In the genomic region with DNA sequence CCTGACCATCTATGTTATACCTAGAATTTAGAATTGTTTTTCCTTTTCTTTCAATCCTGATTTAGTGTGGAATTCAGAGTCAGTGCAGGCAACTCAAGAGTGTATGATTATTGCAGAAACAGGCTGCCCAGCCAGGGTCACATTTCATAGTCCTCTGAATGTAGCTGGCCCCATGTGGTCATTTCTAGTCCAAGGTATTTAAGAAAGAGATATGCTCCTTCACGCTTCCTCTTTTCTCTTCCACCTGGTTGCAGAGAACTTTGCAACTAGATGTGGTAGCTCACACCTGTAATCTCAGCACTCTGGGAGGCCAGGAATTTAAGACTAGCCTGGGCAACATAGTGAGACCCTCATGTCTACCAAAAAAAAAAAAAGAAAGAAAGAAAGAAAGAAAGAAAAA, we compare ENCODE assay signal across 25 cellular contexts. TPM values are rescaled to one million over a fixed set of nuclear protein-coding genes. Genes with fewer than 3 reads are reported as not detected.
DNase-seq lines count a peak whose midpoint lies in the region; ATAC-seq, FAIRE-seq and TF ChIP-seq lines count a peak whose summit lies in the region.
"Had no signal": no experiment of that assay in that cellular context is flagged by ENCODE, and none has a peak within 500 bp of the region (broad histone marks: within the 10 kb centered on the region; RNA-seq: fewer than 3 reads in every experiment).

No MANE protein-coding gene starts in this region.

- no TSS peak for BruUV-seq in GM12878 (replicated peaks; lab: Mats Ljungman, UMichigan)

- intact Hi-C loops in GM12878 (cut with micrococcal nuclease; ENCODE audit: unreplicated experiment), result loop anchor here (10.0 kb wide), 2 partner anchors 201 to 301 kb away; a partner anchor contains a TSS

- H3K27me3 ChIP-seq in GM12878 (replicated peaks in 1 of 2; ENCODE audit: control insufficient read depth in 2 of 2, insufficient read depth in 2 of 2, low read length in 1 of 2) (no peaks in the 10 kb centered on the region), endodermal cell (ENCODE audit: control insufficient read depth, insufficient read depth, low read length, poor library complexity, severe bottlenecking) (no peaks in the 10 kb centered on the region)
- H3K27me3 ChIP-seq: BE2C; BLaER1 treated with 17β-estradiol and CSF1 and Interleukin-3, amounts not matched to agents 10 nM and 100 nM had no signal

- TF ChIP-seq EP300 in GM12878 (IDR thresholded peaks at IDR 0.05; ENCODE audit: borderline replicate concordance in 1 of 2, control insufficient read depth in 1 of 2, low read depth in 2 of 2, low read length in 2 of 2), result no peak

- H3K4me1 ChIP-seq in GM12878 (ENCODE audit: control insufficient read depth, insufficient read depth, low read length) (peaks cover 64% of the 10 kb centered on the region), endodermal cell (ENCODE audit: control insufficient read depth, insufficient read depth, low read length) (no peaks in the 10 kb centered on the region)
- H3K4me1 ChIP-seq: A549, BE2C had no signal

- H3K4me1 Mint-ChIP-seq in endodermal cell, result peaks cover 5% of the 10 kb centered on the region

- no peak for TF ChIP-seq CTCF in GM12878 (IDR thresholded peaks at IDR 0.05 in 2 of 3, conservative IDR thresholded peaks at IDR 0.05 in 1 of 3; ENCODE audit: control insufficient read depth in 2 of 3, extremely low read depth in 1 of 3, insufficient read depth in 1 of 3, low read depth in 3 of 3, low read length in 3 of 3)
- TF ChIP-seq CTCF in endodermal cell (conservative IDR thresholded peaks at IDR 0.05), result no peak

- TF ChIP-seq RAD21 in GM12878 (IDR thresholded peaks at IDR 0.05; ENCODE audit: insufficient read depth, low read depth, low read length), result no peak

- no peak for FAIRE-seq in GM12891 (lab: Jason Lieb, UNC)
- no peak for FAIRE-seq in GM12878 (lab: Jason Lieb, UNC)
- FAIRE-seq: A549, D721Med, GM19239, H1 had no signal

- CTCF ChIA-PET in GM12878 (lab: Yijun Ruan, JAX), result interaction anchor here (1.1 to 2.6 kb wide), 5 partner anchors 11 to 215 kb away, joined by 4 to 9 read pairs (median 4); no protein-coding TSS in a partner anchor

- no peak for DNase-seq in GM12891 (ENCODE audit: insufficient read length, low spot score)
- DNase-seq in GM12878 (ENCODE audit: low read depth, low spot score), result no peak
- DNase-seq in endodermal cell, result peak; percentile 7
- DNase-seq in NCI-H1436 (lab: John Stamatoyannopoulos, UW), result no peak
- DNase-seq: 8988T; ACHN; AML-193; BE2C; CD4-positive, alpha-beta T cell; CD8-positive, alpha-beta memory T cell; DMS 273 treated with DMSO at 0.1 percent for 48 hours; DMS79; EL; GDM1; GM23248; H7; HCEC 1CT had no signal

- H2AFZ ChIP-seq in GM12878 (ENCODE audit: control insufficient read depth, low read depth, low read length), result no peak overlapping the region
- H2AFZ ChIP-seq: GM23248 had no signal

- peak; percentile 25 for ATAC-seq in GM12878
- ATAC-seq in HG03045 (IDR thresholded peaks at IDR 0.05; ENCODE audit: unreplicated experiment), result no peak
- ATAC-seq in HG03469 (IDR thresholded peaks at IDR 0.05; ENCODE audit: unreplicated experiment), result no peak
- ATAC-seq: A549 had no signal

- H3K79me2 ChIP-seq in GM12878 (ENCODE audit: control insufficient read depth, insufficient read depth, low read length), result no peaks in the 10 kb centered on the region

- H3K36me3 Mint-ChIP-seq in endodermal cell (ENCODE audit: low read depth), result no peaks in the 10 kb centered on the region
- H3K36me3 Mint-ChIP-seq: CD14-positive monocyte; CD8-positive, alpha-beta memory T cell had no signal

- H3K27ac ChIP-seq in GM12878 (ENCODE audit: control insufficient read depth, insufficient read depth) (no peak overlapping the region), endodermal cell (ENCODE audit: low read depth, low read length) (no peak overlapping the region)
- H3K27ac ChIP-seq: A549; BLaER1 treated with 17β-estradiol and CSF1 and Interleukin-3, amounts not matched to agents 10 nM and 100 nM; GM23248 had no signal

- H3K9me3 Mint-ChIP-seq in endodermal cell, result no peaks in the 10 kb centered on the region
- H3K9me3 Mint-ChIP-seq: CD4-positive, alpha-beta T cell; CD8-positive, alpha-beta memory T cell had no signal

- H3K9me3 ChIP-seq in GM12878 (replicated peaks; ENCODE audit: control insufficient read depth, insufficient read depth, low read length) (no peaks in the 10 kb centered on the region; the same call in 2 of the 3 replicates), endodermal cell (ENCODE audit: control insufficient read depth, low read length) (no peaks in the 10 kb centered on the region)
- H3K9me3 ChIP-seq: A549, BE2C had no signal

- no peak overlapping the region for H3K27ac Mint-ChIP-seq in endodermal cell
- H3K27ac Mint-ChIP-seq: CD14-positive monocyte; CD4-positive, alpha-beta T cell; CD8-positive, alpha-beta memory T cell had no signal

- H3K4me3 ChIP-seq in GM12878 (no peak overlapping the region), endodermal cell (ENCODE audit: low read length) (no peak overlapping the region)
- H3K4me3 ChIP-seq: A549; BLaER1 treated with 17β-estradiol and CSF1 and Interleukin-3, amounts not matched to agents 10 nM and 100 nM; GM23248 had no signal

- H3K4me3 Mint-ChIP-seq in endodermal cell, result no peak overlapping the region
- H3K4me3 Mint-ChIP-seq: CD14-positive monocyte; CD4-positive, alpha-beta T cell; CD8-positive, alpha-beta memory T cell had no signal

- H4K20me1 ChIP-seq in GM12878 (ENCODE audit: control insufficient read depth, insufficient read depth), result no peaks in the 10 kb centered on the region
- H4K20me1 ChIP-seq: BLaER1 treated with 17β-estradiol and CSF1 and Interleukin-3, amounts not matched to agents 10 nM and 100 nM had no signal

- no peaks in the 10 kb centered on the region for H3K36me3 ChIP-seq in GM12878 (ENCODE audit: control insufficient read depth in 2 of 2, insufficient read depth in 2 of 2, low read length in 1 of 2)
- H3K36me3 ChIP-seq in endodermal cell (ENCODE audit: control insufficient read depth, insufficient read depth, low read length), result no peaks in the 10 kb centered on the region
- H3K36me3 ChIP-seq: BE2C; BLaER1 treated with 17β-estradiol and CSF1 and Interleukin-3, amounts not matched to agents 10 nM and 100 nM had no signal

- H3K27me3 Mint-ChIP-seq in endodermal cell (ENCODE audit: insufficient read depth), result peaks cover 3% of the 10 kb centered on the region

- in situ Hi-C loops in GM12878 (cut with MboI), result no loop called here

- TF ChIP-seq POLR2A in GM12891 (IDR thresholded peaks at IDR 0.05; ENCODE audit: low read depth, low read length), result no peak
- no peak for TF ChIP-seq POLR2A in GM12878 (IDR thresholded peaks at IDR 0.05; ENCODE audit: low read depth, low read length)

- SMC1A ChIA-PET in GM12878 (lab: Charles Lee; ENCODE audit: uncharacterized antibody, unreplicated experiment), result interaction anchor here (1.0 to 1.7 kb wide), 4 partner anchors 11 to 94 kb away, joined by 3 to 4 read pairs (median 4); no protein-coding TSS in a partner anchor

- RAD21 ChIA-PET in GM12878 (lab: Charles Lee; ENCODE audit: unreplicated experiment), result interaction anchor here (0.8 to 1.7 kb wide), 3 partner anchors 79 to 372 kb away, joined by 3 read pairs; no protein-coding TSS in a partner anchor

- POLR2A ChIA-PET in GM12878 (lab: Charles Lee), result no interaction called here

- H3K4me2 ChIP-seq in GM12878 (ENCODE audit: control insufficient read depth, insufficient read depth), result peak overlapping the region; percentile 7; the same call in 1 of the 2 replicates
- H3K4me2 ChIP-seq: A549; BLaER1 treated with 17β-estradiol and CSF1 and Interleukin-3, amounts not matched to agents 10 nM and 100 nM had no signal

- H3K9ac ChIP-seq in GM12878 (ENCODE audit: control insufficient read depth, insufficient read depth, low read length), result no peak overlapping the region
- no peak overlapping the region for H3K9ac ChIP-seq in endodermal cell (ENCODE audit: extremely low read depth, low read length, poor library complexity, severe bottlenecking)
- H3K9ac ChIP-seq: BLaER1 treated with 17β-estradiol and CSF1 and Interleukin-3, amounts not matched to agents 10 nM and 100 nM; GM23248 had no signal

- 0% methylated on average over 1 of the region's 1 CpG for WGBS in GM12878 (ENCODE audit: insufficient coverage, insufficient replicate concordance, low lambda C conversion rate, missing lambda C conversion rate)
- 92% methylated on average over 1 of the region's 1 CpG; no CpG with 5 or more reads in 1 of the 2 experiments for WGBS in endodermal cell (ENCODE audit: insufficient coverage in 1 of 2, insufficient read length in 1 of 2), 2 experiments

TF ChIP-seq in GM12891, 5 proteins besides CTCF, POLR2A, EP300 and RAD21:
- peak; percentile 90 for TF ChIP-seq SPI1 (IDR thresholded peaks at IDR 0.05; ENCODE audit: low read depth, low read length)
- TF ChIP-seq POLR2AphosphoS5 (IDR thresholded peaks at IDR 0.05; ENCODE audit: low read depth, low read length), result no peak
- TF ChIP-seq POU2F2 (IDR thresholded peaks at IDR 0.05; ENCODE audit: low read depth, low read length), result no peak
- no peak for TF ChIP-seq TAF1 (IDR thresholded peaks at IDR 0.05; ENCODE audit: low read depth, low read length)

TF ChIP-seq in GM12878, 131 proteins besides CTCF, POLR2A, EP300 and RAD21 (continues in another document):
- TF ChIP-seq EED (IDR thresholded peaks at IDR 0.05; ENCODE audit: low read depth), result peak; percentile 36; the same call in 1 of the 2 replicates
- TF ChIP-seq ETV6 (conservative IDR thresholded peaks at IDR 0.05 in 1 of 2, IDR thresholded peaks at IDR 0.05 in 1 of 2; ENCODE audit: borderline replicate concordance in 1 of 2, low read depth in 1 of 2), result 0 out of 4 replicates have a peak, but pooled peaks of 1 of the 2 experiments have one; percentile 19
- 0 out of 4 replicates have a peak, but pooled peaks have one; percentile 21 to 36 for TF ChIP-seq IKZF2 (IDR thresholded peaks at IDR 0.05)

RNA-seq across cellular contexts. Expression of a gene that starts 27.6 kb away (rescaled TPM):
- polyA plus RNA-seq in GM12891 (2012; ENCODE audit: low read depth, missing spikeins), result 1.2 TPM
- total RNA-seq in GM12878 (2013; cell fraction: nucleolus; rRNA removed), result 23.5 and 23.7 TPM in 2 replicates
- 8.8 and 9.3 TPM in 2 replicates for total RNA-seq in GM12878 (2014; rRNA removed)
- total RNA-seq in GM12878 (2014; rRNA removed; fragmentation: Illumina TruSeq; extraction: Trizol), result 7.9 and 8.0 TPM in 2 replicates
- 15.4 and 16.5 TPM in 2 replicates for total RNA-seq in GM12878 (2021)
- 0.22 TPM for polyA plus RNA-seq in GM12878 (2011; ENCODE audit: low read depth)
- 1.3 and 2.7 TPM in 2 replicates for polyA plus RNA-seq in GM12878 (2011; rRNA removed)
- 2.6 TPM in 2 replicates for polyA plus RNA-seq in GM12878 (2011; cell fraction: cytosol; rRNA removed)
- polyA plus RNA-seq in GM12878 (2011; cell fraction: nucleus; rRNA removed), result 1.9 and 2.9 TPM in 2 replicates
- 0.65 and 0.80 TPM in 2 replicates for polyA plus RNA-seq in GM12878 (2012)
- 14.3 and 17.2 TPM in 2 replicates for polyA plus RNA-seq in GM12878 (2014; fragmentation: Illumina TruSeq; extraction: Trizol)
- polyA plus RNA-seq in GM12878 (2014; fragmentation: Nextera tagmentation; extraction: Ambion mirVana), result 1 to 10 TPM; 2.5 to 3.1 TPM
- 12.0 and 14.1 TPM in 2 replicates for polyA plus RNA-seq in GM12878 (2014; rRNA removed)
- 10 to 100 TPM; 13.0 to 14.5 TPM for polyA plus RNA-seq in GM12878 (2016; fragmentation: Nextera tagmentation; extraction: Ambion mirVana)
- polyA minus RNA-seq in GM12878 (2011; rRNA and poly(A)+ RNA removed), result 1.8 and 3.3 TPM in 2 replicates
- 2.5 and 4.4 TPM in 2 replicates for polyA minus RNA-seq in GM12878 (2011; cell fraction: cytosol; rRNA and poly(A)+ RNA removed)
- polyA minus RNA-seq in GM12878 (2011; cell fraction: nucleus; rRNA and poly(A)+ RNA removed), result 1.5 and 2.6 TPM in 2 replicates
- 10 to 100 TPM; 19.2 to 30.6 TPM for total RNA-seq in endodermal cell
- polyA plus RNA-seq in endodermal cell (2013, experiment 1 of 2), result 21.6 TPM
- 22.9 TPM for polyA plus RNA-seq in endodermal cell (2013, experiment 2 of 2)
- polyA plus RNA-seq: CD8-positive, alpha-beta memory T cell had no signal
